1 cellular context compared by ENCODE assay signal in the genomic region with DNA sequence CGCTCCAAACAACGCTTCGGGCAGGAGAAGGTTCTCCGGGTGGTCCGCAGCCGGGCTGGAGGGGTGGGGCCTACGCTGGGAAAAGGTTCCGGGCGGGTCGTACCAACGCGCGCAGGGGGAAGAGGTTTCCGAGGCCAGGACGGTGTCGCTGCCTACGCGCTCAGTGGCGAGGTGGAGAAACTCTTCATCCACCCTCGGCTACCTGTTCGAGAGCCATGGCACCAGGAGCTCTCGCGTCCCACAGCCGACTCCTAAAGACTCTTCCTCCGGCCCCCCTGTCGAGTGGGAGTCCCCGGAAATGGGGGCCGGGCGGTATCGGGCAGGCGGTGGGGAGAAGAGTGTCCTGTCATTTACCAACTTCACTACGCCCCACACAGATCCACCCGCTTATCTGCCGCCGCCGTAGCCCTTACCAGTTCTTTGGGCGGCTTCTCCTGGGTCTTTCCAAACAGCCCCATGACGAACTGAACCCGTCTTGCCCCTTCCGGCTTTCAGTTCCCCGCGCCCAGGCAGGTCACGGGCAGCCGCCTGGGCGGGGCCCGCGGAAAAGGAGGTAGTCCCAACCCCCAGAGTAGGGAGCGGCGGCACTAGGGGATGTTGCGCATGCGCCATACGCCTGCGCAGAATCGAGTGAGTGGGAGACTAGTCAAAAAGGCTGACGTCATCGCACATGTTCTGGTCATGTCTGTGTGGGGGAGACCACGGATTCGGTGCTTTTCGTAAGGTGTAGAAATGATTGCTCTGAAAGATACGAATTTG.
TF ChIP-seq lines count a peak whose summit lies in the region.

A gene (minus strand): TSS at position 553 of the 759 bp plus-strand sequence. CDS start 95 bp downstream, at position 458.

TF ChIP-seq in HepG2, 621 proteins besides CTCF, POLR2A, EP300 and RAD21 (continued from another document and continues in another):
- TF ChIP-seq, protein P1, sequence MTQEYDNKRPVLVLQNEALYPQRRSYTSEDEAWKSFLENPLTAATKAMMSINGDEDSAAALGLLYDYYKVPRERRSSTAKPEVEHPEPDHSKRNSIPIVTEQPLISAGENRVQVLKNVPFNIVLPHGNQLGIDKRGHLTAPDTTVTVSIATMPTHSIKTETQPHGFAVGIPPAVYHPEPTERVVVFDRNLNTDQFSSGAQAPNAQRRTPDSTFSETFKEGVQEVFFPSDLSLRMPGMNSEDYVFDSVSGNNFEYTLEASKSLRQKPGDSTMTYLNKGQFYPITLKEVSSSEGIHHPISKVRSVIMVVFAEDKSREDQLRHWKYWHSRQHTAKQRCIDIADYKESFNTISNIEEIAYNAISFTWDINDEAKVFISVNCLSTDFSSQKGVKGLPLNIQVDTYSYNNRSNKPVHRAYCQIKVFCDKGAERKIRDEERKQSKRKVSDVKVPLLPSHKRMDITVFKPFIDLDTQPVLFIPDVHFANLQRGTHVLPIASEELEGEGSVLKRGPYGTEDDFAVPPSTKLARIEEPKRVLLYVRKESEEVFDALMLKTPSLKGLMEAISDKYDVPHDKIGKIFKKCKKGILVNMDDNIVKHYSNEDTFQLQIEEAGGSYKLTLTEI (CRISPR knock-in tag; conservative IDR thresholded peaks at IDR 0.05): no peak
- peak; percentile 84 for TF ChIP-seq HNRNPLL (IDR thresholded peaks at IDR 0.05; ENCODE audit: low read depth, low read length, poor library complexity, severe bottlenecking)
- TF ChIP-seq ISX (CRISPR knock-in tag; conservative IDR thresholded peaks at IDR 0.05): no peak
- TF ChIP-seq, protein P2, sequence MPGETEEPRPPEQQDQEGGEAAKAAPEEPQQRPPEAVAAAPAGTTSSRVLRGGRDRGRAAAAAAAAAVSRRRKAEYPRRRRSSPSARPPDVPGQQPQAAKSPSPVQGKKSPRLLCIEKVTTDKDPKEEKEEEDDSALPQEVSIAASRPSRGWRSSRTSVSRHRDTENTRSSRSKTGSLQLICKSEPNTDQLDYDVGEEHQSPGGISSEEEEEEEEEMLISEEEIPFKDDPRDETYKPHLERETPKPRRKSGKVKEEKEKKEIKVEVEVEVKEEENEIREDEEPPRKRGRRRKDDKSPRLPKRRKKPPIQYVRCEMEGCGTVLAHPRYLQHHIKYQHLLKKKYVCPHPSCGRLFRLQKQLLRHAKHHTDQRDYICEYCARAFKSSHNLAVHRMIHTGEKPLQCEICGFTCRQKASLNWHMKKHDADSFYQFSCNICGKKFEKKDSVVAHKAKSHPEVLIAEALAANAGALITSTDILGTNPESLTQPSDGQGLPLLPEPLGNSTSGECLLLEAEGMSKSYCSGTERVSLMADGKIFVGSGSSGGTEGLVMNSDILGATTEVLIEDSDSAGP (CRISPR knock-in tag; IDR thresholded peaks at IDR 0.05; ENCODE audit: borderline replicate concordance): peak; percentile 95
- TF ChIP-seq, protein P3, sequence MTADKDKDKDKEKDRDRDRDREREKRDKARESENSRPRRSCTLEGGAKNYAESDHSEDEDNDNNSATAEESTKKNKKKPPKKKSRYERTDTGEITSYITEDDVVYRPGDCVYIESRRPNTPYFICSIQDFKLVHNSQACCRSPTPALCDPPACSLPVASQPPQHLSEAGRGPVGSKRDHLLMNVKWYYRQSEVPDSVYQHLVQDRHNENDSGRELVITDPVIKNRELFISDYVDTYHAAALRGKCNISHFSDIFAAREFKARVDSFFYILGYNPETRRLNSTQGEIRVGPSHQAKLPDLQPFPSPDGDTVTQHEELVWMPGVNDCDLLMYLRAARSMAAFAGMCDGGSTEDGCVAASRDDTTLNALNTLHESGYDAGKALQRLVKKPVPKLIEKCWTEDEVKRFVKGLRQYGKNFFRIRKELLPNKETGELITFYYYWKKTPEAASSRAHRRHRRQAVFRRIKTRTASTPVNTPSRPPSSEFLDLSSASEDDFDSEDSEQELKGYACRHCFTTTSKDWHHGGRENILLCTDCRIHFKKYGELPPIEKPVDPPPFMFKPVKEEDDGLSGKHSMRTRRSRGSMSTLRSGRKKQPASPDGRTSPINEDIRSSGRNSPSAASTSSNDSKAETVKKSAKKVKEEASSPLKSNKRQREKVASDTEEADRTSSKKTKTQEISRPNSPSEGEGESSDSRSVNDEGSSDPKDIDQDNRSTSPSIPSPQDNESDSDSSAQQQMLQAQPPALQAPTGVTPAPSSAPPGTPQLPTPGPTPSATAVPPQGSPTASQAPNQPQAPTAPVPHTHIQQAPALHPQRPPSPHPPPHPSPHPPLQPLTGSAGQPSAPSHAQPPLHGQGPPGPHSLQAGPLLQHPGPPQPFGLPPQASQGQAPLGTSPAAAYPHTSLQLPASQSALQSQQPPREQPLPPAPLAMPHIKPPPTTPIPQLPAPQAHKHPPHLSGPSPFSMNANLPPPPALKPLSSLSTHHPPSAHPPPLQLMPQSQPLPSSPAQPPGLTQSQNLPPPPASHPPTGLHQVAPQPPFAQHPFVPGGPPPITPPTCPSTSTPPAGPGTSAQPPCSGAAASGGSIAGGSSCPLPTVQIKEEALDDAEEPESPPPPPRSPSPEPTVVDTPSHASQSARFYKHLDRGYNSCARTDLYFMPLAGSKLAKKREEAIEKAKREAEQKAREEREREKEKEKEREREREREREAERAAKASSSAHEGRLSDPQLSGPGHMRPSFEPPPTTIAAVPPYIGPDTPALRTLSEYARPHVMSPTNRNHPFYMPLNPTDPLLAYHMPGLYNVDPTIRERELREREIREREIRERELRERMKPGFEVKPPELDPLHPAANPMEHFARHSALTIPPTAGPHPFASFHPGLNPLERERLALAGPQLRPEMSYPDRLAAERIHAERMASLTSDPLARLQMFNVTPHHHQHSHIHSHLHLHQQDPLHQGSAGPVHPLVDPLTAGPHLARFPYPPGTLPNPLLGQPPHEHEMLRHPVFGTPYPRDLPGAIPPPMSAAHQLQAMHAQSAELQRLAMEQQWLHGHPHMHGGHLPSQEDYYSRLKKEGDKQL (CRISPR knock-in tag; IDR thresholded peaks at IDR 0.05; ENCODE audit: low read depth): 0 out of 2 replicates have a peak, but pooled peaks have one; percentile 58
- TF ChIP-seq, protein P4, sequence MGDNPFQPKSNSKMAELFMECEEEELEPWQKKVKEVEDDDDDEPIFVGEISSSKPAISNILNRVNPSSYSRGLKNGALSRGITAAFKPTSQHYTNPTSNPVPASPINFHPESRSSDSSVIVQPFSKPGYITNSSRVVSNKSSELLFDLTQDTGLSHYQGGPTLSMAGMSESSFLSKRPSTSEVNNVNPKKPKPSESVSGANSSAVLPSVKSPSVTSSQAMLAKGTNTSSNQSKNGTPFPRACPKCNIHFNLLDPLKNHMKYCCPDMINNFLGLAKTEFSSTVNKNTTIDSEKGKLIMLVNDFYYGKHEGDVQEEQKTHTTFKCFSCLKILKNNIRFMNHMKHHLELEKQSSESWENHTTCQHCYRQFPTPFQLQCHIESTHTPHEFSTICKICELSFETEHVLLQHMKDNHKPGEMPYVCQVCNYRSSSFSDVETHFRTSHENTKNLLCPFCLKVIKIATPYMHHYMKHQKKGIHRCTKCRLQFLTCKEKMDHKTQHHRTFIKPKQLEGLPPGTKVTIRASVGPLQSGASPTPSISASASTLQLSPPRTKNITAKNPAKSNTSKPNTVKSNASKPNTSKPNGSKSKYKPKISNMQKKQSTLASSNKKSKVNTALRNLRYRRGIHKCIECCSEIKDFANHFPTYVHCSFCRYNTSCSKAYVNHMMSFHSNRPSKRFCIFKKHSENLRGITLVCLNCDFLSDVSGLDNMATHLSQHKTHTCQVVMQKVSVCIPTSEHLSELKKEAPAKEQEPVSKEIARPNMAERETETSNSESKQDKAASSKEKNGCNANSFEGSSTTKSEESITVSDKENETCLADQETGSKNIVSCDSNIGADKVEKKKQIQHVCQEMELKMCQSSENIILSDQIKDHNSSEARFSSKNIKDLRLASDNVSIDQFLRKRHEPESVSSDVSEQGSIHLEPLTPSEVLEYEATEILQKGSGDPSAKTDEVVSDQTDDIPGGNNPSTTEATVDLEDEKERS (CRISPR knock-in tag; IDR thresholded peaks at IDR 0.05): peak; percentile 83; the same call in 1 of the 2 replicates
- peak; percentile 69 for TF ChIP-seq MAFF (IDR thresholded peaks at IDR 0.05; ENCODE audit: low read depth, low read length)
- peak; percentile 82 for TF ChIP-seq ERF (CRISPR knock-in tag; IDR thresholded peaks at IDR 0.05)
- TF ChIP-seq ZNF225 (CRISPR knock-in tag; IDR thresholded peaks at IDR 0.05): no peak
- TF ChIP-seq SIX1 (CRISPR knock-in tag; IDR thresholded peaks at IDR 0.05; ENCODE audit: borderline replicate concordance): 0 out of 2 replicates have a peak, but pooled peaks have one; percentile 11
- TF ChIP-seq ZNF879 (CRISPR knock-in tag; IDR thresholded peaks at IDR 0.05): peak; percentile 98
- no peak for TF ChIP-seq ZNF562 (CRISPR knock-in tag; IDR thresholded peaks at IDR 0.05; ENCODE audit: borderline replicate concordance)
- 0 out of 2 replicates have a peak, but pooled peaks have one; percentile 28 for TF ChIP-seq ZNF552 (CRISPR knock-in tag; IDR thresholded peaks at IDR 0.05; ENCODE audit: borderline replicate concordance)
- TF ChIP-seq, protein P5, sequence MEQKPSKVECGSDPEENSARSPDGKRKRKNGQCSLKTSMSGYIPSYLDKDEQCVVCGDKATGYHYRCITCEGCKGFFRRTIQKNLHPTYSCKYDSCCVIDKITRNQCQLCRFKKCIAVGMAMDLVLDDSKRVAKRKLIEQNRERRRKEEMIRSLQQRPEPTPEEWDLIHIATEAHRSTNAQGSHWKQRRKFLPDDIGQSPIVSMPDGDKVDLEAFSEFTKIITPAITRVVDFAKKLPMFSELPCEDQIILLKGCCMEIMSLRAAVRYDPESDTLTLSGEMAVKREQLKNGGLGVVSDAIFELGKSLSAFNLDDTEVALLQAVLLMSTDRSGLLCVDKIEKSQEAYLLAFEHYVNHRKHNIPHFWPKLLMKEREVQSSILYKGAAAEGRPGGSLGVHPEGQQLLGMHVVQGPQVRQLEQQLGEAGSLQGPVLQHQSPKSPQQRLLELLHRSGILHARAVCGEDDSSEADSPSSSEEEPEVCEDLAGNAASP (CRISPR knock-in tag; IDR thresholded peaks at IDR 0.05; ENCODE audit: borderline replicate concordance): peak; percentile 9
- TF ChIP-seq FOXO1 (CRISPR knock-in tag; IDR thresholded peaks at IDR 0.05): no peak; the same call in 1 of the 2 replicates
- TF ChIP-seq CC2D1A (CRISPR knock-in tag; IDR thresholded peaks at IDR 0.05): no peak
- TF ChIP-seq, protein P6, sequence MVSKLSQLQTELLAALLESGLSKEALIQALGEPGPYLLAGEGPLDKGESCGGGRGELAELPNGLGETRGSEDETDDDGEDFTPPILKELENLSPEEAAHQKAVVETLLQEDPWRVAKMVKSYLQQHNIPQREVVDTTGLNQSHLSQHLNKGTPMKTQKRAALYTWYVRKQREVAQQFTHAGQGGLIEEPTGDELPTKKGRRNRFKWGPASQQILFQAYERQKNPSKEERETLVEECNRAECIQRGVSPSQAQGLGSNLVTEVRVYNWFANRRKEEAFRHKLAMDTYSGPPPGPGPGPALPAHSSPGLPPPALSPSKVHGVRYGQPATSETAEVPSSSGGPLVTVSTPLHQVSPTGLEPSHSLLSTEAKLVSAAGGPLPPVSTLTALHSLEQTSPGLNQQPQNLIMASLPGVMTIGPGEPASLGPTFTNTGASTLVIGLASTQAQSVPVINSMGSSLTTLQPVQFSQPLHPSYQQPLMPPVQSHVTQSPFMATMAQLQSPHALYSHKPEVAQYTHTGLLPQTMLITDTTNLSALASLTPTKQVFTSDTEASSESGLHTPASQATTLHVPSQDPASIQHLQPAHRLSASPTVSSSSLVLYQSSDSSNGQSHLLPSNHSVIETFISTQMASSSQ (IDR thresholded peaks at IDR 0.05; ENCODE audit: low read depth): no peak; the same call in none of the 2 replicates
- TF ChIP-seq, protein P6 (CRISPR knock-in tag; IDR thresholded peaks at IDR 0.05; ENCODE audit: borderline replicate concordance): peak; percentile 67; the same call in 1 of the 2 replicates
- no peak for TF ChIP-seq SIN3B (IDR thresholded peaks at IDR 0.05; ENCODE audit: low read length)
- TF ChIP-seq, protein P7, sequence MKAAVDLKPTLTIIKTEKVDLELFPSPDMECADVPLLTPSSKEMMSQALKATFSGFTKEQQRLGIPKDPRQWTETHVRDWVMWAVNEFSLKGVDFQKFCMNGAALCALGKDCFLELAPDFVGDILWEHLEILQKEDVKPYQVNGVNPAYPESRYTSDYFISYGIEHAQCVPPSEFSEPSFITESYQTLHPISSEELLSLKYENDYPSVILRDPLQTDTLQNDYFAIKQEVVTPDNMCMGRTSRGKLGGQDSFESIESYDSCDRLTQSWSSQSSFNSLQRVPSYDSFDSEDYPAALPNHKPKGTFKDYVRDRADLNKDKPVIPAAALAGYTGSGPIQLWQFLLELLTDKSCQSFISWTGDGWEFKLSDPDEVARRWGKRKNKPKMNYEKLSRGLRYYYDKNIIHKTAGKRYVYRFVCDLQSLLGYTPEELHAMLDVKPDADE (CRISPR knock-in tag; IDR thresholded peaks at IDR 0.05): peak; percentile 78
- TF ChIP-seq SALL2 (CRISPR knock-in tag; IDR thresholded peaks at IDR 0.05): peak; percentile 63; the same call in 1 of the 2 replicates
- no peak for TF ChIP-seq ZNF781 (CRISPR knock-in tag; IDR thresholded peaks at IDR 0.05; ENCODE audit: borderline replicate concordance, not compliant biosample characterization)
- TF ChIP-seq, protein P8, sequence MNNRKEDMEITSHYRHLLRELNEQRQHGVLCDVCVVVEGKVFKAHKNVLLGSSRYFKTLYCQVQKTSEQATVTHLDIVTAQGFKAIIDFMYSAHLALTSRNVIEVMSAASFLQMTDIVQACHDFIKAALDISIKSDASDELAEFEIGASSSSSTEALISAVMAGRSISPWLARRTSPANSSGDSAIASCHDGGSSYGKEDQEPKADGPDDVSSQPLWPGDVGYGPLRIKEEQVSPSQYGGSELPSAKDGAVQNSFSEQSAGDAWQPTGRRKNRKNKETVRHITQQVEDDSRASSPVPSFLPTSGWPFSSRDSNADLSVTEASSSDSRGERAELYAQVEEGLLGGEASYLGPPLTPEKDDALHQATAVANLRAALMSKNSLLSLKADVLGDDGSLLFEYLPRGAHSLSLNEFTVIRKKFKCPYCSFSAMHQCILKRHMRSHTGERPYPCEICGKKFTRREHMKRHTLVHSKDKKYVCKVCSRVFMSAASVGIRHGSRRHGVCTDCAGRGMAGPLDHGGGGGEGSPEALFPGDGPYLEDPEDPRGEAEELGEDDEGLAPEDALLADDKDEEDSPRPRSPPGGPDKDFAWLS (CRISPR knock-in tag; IDR thresholded peaks at IDR 0.05; ENCODE audit: borderline replicate concordance): no peak; the same call in 1 of the 2 replicates
- no peak; the same call in 1 of the 2 replicates for TF ChIP-seq KLF13 (CRISPR knock-in tag; IDR thresholded peaks at IDR 0.05)
- no peak for TF ChIP-seq RCOR2 (CRISPR knock-in tag; IDR thresholded peaks at IDR 0.05)
- TF ChIP-seq SMARCC2 (IDR thresholded peaks at IDR 0.05): no peak
- TF ChIP-seq FLYWCH1 (CRISPR knock-in tag; IDR thresholded peaks at IDR 0.05): no peak
- TF ChIP-seq TGIF2 (CRISPR knock-in tag; IDR thresholded peaks at IDR 0.05): peak; percentile 37
